11 cellular contexts compared by ENCODE assay signal in the genomic region with DNA sequence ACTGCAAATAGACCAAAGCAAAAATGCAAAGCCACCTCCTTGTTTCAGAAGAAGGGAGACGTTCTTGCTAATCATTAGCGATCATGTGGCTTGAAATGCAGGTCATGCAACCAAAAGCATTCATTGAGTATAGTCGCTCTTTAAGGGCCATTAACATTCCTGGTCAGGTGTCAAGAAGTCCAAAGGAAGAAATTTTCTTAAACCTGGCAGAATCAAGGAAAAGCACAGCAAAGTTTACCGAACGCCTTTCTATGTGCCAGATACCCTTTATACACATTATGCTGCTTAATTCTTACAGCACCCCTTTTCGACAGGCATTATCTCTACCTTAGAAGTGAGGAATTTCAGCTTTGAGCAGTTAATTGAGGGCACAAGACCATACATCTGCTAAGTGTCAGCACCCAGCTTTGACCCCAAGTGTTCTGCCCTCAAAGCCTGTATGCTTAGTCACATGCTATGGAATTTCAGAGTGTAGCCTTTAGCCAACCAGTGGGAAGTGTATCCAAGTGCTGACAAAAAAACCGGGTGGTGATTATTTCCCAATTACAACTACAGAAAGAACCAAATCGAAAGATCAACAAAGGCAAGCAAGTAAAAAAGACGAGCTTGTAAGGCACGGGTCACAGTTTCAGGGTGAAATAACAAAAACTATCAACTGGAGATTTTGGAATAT.
DNase-seq lines count a peak whose midpoint lies in the region; TF ChIP-seq lines count a peak whose summit lies in the region.
"Had no signal": no experiment of that assay in that cellular context is flagged by ENCODE, and none has a peak within 500 bp of the region (broad histone marks: within the 10 kb centered on the region; RNA-seq: fewer than 3 reads in every experiment).

No MANE protein-coding gene starts in this region.

- no peaks in the 10 kb centered on the region for H3K27me3 ChIP-seq in osteoblast (ENCODE audit: insufficient read depth, low read length)

- no peak overlapping the region for H3K27ac Mint-ChIP-seq in activated naive CD4-positive, alpha-beta T cell treated with anti-CD3 and anti-CD28 coated beads, Interleukin-2, amount 10 ng/mL, durations not matched to agents 7 days and 5 days

- H3K27me3 Mint-ChIP-seq in activated naive CD4-positive, alpha-beta T cell treated with anti-CD3 and anti-CD28 coated beads, Interleukin-2, amount 10 ng/mL, durations not matched to agents 7 days and 5 days = peaks cover 11% of the 10 kb centered on the region

- no peaks in the 10 kb centered on the region for H3K9me3 Mint-ChIP-seq in activated naive CD4-positive, alpha-beta T cell treated with anti-CD3 and anti-CD28 coated beads, Interleukin-2, amount 10 ng/mL, durations not matched to agents 7 days and 5 days

- H3K79me2 ChIP-seq in osteoblast (ENCODE audit: insufficient read depth, low read length) = no peaks in the 10 kb centered on the region

- no peaks in the 10 kb centered on the region for H3K36me3 ChIP-seq in osteoblast (ENCODE audit: insufficient read depth, low read length)

- peaks cover 21% of the 10 kb centered on the region for H3K4me1 Mint-ChIP-seq in activated naive CD4-positive, alpha-beta T cell treated with anti-CD3 and anti-CD28 coated beads, Interleukin-2, amount 10 ng/mL, durations not matched to agents 7 days and 5 days

- TF ChIP-seq CTCF in AG10803 (conservative IDR thresholded peaks at IDR 0.05; ENCODE audit: low read length) (no peak), fibroblast of pulmonary artery (IDR thresholded peaks at IDR 0.05; ENCODE audit: low read length, missing control alignments) (no peak), osteoblast (IDR thresholded peaks at IDR 0.05; ENCODE audit: extremely low read depth, low read depth, low read length) (no peak)

- peak; percentile 73 for DNase-seq in AG10803 (ENCODE audit: low read depth)
- DNase-seq in NCI-H460 (ENCODE audit: extremely low read depth, low read depth) = peak; percentile 74
- DNase-seq in fibroblast of pulmonary artery (ENCODE audit: low read depth) = peak; percentile 70
- DNase-seq in osteoblast (ENCODE audit: insufficient read length, low spot score, missing footprints) = no peak
- DNase-seq in NCI-H748 (lab: John Stamatoyannopoulos, UW; ENCODE audit: unreplicated experiment) = no peak
- DNase-seq in activated naive CD4-positive, alpha-beta T cell treated with anti-CD3 and anti-CD28 coated beads, Interleukin-2, amount 10 ng/mL, durations not matched to agents 7 days and 5 days = no peak
- no peak for DNase-seq in hypothalamus (lab: John Stamatoyannopoulos, UW)
- DNase-seq in NCI-H2196 (lab: John Stamatoyannopoulos, UW; ENCODE audit: unreplicated experiment) = no peak
- DNase-seq: aorta, NCI-H748 treated with DMSO at 0.1 percent for 48 hours, T-helper 1 cell had no signal

- CTCF ChIA-PET in activated naive CD4-positive, alpha-beta T cell treated with anti-CD3 and anti-CD28 coated beads, Interleukin-2, amount 10 ng/mL, durations not matched to agents 7 days and 5 days (lab: Charles Lee) = interaction anchor here (0.9 kb wide), 1 partner anchor 73 kb away, joined by 4 read pairs; no protein-coding TSS in a partner anchor

- H3K36me3 Mint-ChIP-seq in activated naive CD4-positive, alpha-beta T cell treated with anti-CD3 and anti-CD28 coated beads, Interleukin-2, amount 10 ng/mL, durations not matched to agents 7 days and 5 days = peaks cover 25% of the 10 kb centered on the region

- H3K4me3 Mint-ChIP-seq in activated naive CD4-positive, alpha-beta T cell treated with anti-CD3 and anti-CD28 coated beads, Interleukin-2, amount 10 ng/mL, durations not matched to agents 7 days and 5 days = no peak overlapping the region

- H3K4me1 ChIP-seq in osteoblast (ENCODE audit: insufficient read depth, low read length) = peaks cover 23% of the 10 kb centered on the region

- no peaks in the 10 kb centered on the region for H3K9me3 ChIP-seq in osteoblast (ENCODE audit: low read depth, low read length)

- H2AFZ ChIP-seq in osteoblast (ENCODE audit: low read length) = no peak overlapping the region

- H3K4me3 ChIP-seq in AG10803 (ENCODE audit: low read length) (peak overlapping the region; percentile 20; the same call in 1 of the 2 replicates), fibroblast of pulmonary artery (replicated peaks; ENCODE audit: low read depth, low read length) (peak overlapping the region; percentile 6), osteoblast (ENCODE audit: insufficient read depth, low read length) (peak overlapping the region; percentile 63)

- peak overlapping the region; percentile 85 for H3K4me2 ChIP-seq in osteoblast (ENCODE audit: insufficient read depth, low read length)

- H3K27ac ChIP-seq in osteoblast (ENCODE audit: low read depth, low read length) = peak overlapping the region; percentile 84

- H4K20me1 ChIP-seq in osteoblast (ENCODE audit: insufficient read depth, low read length) = no peaks in the 10 kb centered on the region

Comparison
In these comparisons a context has a peak if more than half of its experiments do, and no peak if none do; other contexts are left out.
1. DNase-seq: peak in AG10803 (single experiment), NCI-H460 (single experiment) and fibroblast of pulmonary artery (single experiment); none in osteoblast (single experiment), NCI-H748 (single experiment), activated naive CD4-positive, alpha-beta T cell treated with anti-CD3 and anti-CD28 coated beads, Interleukin-2, amount 10 ng/mL, durations not matched to agents 7 days and 5 days (single experiment), hypothalamus (0 of 51) and NCI-H2196 (single experiment).
2. H3K4me3 ChIP-seq: peak in every context shown above with its lines; median percentile 63 in osteoblast; 20 in AG10803; 6 in fibroblast of pulmonary artery.